In the genomic region with DNA sequence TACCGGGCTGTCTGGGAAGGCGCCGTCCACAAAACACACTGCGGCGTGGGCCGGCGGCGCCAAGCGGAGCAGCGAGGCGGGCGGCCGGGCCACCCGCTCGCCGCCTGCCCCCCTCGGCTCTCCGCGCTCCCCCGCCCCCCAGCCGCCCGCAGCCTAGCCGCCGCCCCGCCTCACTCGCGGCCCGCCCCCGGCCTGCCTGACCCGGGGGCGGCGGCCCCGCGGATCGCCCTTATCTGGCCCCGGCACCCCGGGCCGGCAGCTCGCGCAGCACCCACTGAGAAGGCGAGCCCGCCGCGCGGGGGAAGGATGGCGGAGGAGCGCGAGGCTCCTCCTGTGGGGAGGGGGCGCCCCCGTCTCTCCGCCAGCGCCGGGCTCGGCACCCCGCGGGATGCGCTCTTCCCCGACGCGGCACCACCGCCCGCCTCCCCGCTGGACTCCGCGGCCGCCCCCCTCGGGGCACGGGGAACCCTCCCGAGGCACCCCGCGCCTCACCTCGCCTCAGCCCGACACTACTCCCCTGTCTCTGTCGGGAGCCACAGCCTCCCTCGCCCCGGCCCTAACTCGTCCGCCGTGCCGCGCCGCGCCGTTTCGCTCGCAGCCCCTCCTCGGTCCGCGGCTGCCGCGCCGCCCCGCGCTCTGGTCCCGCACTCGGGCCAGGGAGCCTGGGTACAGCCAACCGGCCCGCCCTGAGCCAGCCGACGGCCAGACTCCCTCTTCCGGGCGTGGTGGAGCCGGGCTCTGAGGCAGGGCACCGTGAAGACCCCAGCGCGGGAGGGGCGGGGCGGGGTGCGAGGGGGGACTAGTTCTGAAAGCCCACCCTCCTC, we compare ENCODE assay signal across 8 cellular contexts. TPM values are rescaled to one million over a fixed set of nuclear protein-coding genes. Genes with fewer than 3 reads are reported as not detected.
DNase-seq lines count a peak whose midpoint lies in the region; ATAC-seq, FAIRE-seq and TF ChIP-seq lines count a peak whose summit lies in the region.

No MANE protein-coding gene starts in this region.

- H3K9me3 Mint-ChIP-seq in Calu3 (ENCODE audit: low read depth, unreplicated experiment) = no peaks in the 10 kb centered on the region

- no peaks in the 10 kb centered on the region for H3K36me3 ChIP-seq in keratinocyte (ENCODE audit: control insufficient read depth in 2 of 2, extremely low read depth in 1 of 2, insufficient read depth in 2 of 2, low read length in 2 of 2)

- no peak for FAIRE-seq in keratinocyte (lab: Jason Lieb, UNC)

- CTCF ChIA-PET in Calu3 (lab: Charles Lee) = no interaction called here

- peaks cover 23% of the 10 kb centered on the region for H3K79me2 ChIP-seq in keratinocyte (ENCODE audit: control insufficient read depth, insufficient read depth, low read length)

- intact Hi-C loops in Calu3 (cut with micrococcal nuclease; ENCODE audit: unreplicated experiment) = loop anchor here (5.0 kb wide), 1 partner anchor 105 kb away; no protein-coding TSS in a partner anchor

- H3K4me1 Mint-ChIP-seq in Calu3 (ENCODE audit: low read depth, unreplicated experiment) = peaks cover 18% of the 10 kb centered on the region

- no peaks in the 10 kb centered on the region for H3K4me1 ChIP-seq in keratinocyte (ENCODE audit: control insufficient read depth, extremely low read depth, insufficient read depth, low read length)

- H3K9me1 ChIP-seq in keratinocyte (ENCODE audit: control insufficient read depth, extremely low read depth, insufficient read depth, low read length) = no peaks in the 10 kb centered on the region

- no peak overlapping the region for H2AFZ ChIP-seq in keratinocyte (ENCODE audit: control insufficient read depth, low read length)

- H3K9me3 ChIP-seq in keratinocyte (ENCODE audit: control insufficient read depth, low read depth, low read length) = no peaks in the 10 kb centered on the region

- no peak overlapping the region for H3K4me2 ChIP-seq in keratinocyte (ENCODE audit: control insufficient read depth, extremely low read depth, insufficient read depth, low read depth, low read length)

- H4K20me1 ChIP-seq in keratinocyte (ENCODE audit: control insufficient read depth, extremely low read depth, insufficient read depth, low read length) = no peaks in the 10 kb centered on the region

- no TSS peak for BruUV-seq in Calu3 (replicated peaks; lab: Mats Ljungman, UMichigan)

- peak overlapping the region; percentile 86 for H3K4me3 Mint-ChIP-seq in Calu3 (ENCODE audit: low read depth, unreplicated experiment)

- dilution Hi-C loops in keratinocyte (cut with MboI; ENCODE audit: extremely low pct_ligation_motif_present, low sequenced_read_pairs) = no loop called here

- H3K27me3 ChIP-seq in keratinocyte (ENCODE audit: control insufficient read depth, extremely low read depth, insufficient read depth, low read length) = no peaks in the 10 kb centered on the region

- H3K36me3 Mint-ChIP-seq in Calu3 (ENCODE audit: insufficient read depth, unreplicated experiment) = peaks cover 30% of the 10 kb centered on the region

- H3K27ac Mint-ChIP-seq in Calu3 (ENCODE audit: unreplicated experiment) = peak overlapping the region; percentile 96

- peak overlapping the region; percentile 76 for H3K9ac ChIP-seq in keratinocyte (ENCODE audit: control insufficient read depth, extremely low read depth, insufficient read depth, low read length)

- peak; percentile 14 for ATAC-seq in GM19468 (IDR thresholded peaks at IDR 0.05; ENCODE audit: extremely low read depth, unreplicated experiment)
- peak; percentile 41 for ATAC-seq in HG03571 (IDR thresholded peaks at IDR 0.05; ENCODE audit: unreplicated experiment)

- TF ChIP-seq CTCF in Calu3 (IDR thresholded peaks at IDR 0.05; ENCODE audit: unreplicated experiment) (no peak), keratinocyte (optimal IDR thresholded peaks at IDR 0.05 in 1 of 3, IDR thresholded peaks at IDR 0.05 in 1 of 3, conservative IDR thresholded peaks at IDR 0.05 in 1 of 3; ENCODE audit: extremely low read depth in 1 of 3, insufficient read depth in 2 of 3, low read length in 3 of 3) (no peak)

- no peaks in the 10 kb centered on the region for H3K27me3 Mint-ChIP-seq in Calu3 (ENCODE audit: unreplicated experiment)

- DNase-seq in Calu3 (peak; percentile 43), UCSD-AML1 (lab: John Stamatoyannopoulos, UW; ENCODE audit: unreplicated experiment) (peak; percentile 46), caudate nucleus (lab: John Stamatoyannopoulos, UW) (peak in 30 of 61 donors; percentile 0 to 62 (median 24)), keratinocyte (ENCODE audit: low read depth, low spot score) (no peak), OCI-M2 (lab: John Stamatoyannopoulos, UW; ENCODE audit: unreplicated experiment) (no peak)
- peak in 3 of 4 experiments; percentile 3 to 18 (median 6) for DNase-seq in stimulated activated CD4-positive, alpha-beta T cell treated with anti-CD3 and anti-CD28 coated beads, Interleukin-1b, Interleukin-23, amount 100 ng/mL, for 24 hours (ENCODE audit: low read depth in 4 of 4, low spot score in 1 of 4)

- H3K27ac ChIP-seq in caudate nucleus (ENCODE audit: low read depth, low read length) (peak overlapping the region; percentile 83), keratinocyte (ENCODE audit: control insufficient read depth, insufficient read depth, low read length) (peak overlapping the region; percentile 64)

- peak overlapping the region; percentile 51 to 71 (median 69) for H3K4me3 ChIP-seq in keratinocyte (ENCODE audit: control insufficient read depth in 2 of 3, extremely low read depth in 1 of 3, insufficient read depth in 2 of 3, low read depth in 1 of 3, low read length in 3 of 3)

RNA-seq across cellular contexts. Expression of gene ATP11C, which starts 0.6 kb away (rescaled TPM):
- 19.0 and 19.7 TPM in 2 replicates for total RNA-seq in Calu3 (2022)
- 7.8 to 14.0 TPM (median 8.3 TPM) in 3 replicates for polyA plus RNA-seq in keratinocyte
- 7.6 TPM for polyA plus RNA-seq in keratinocyte (2011; ENCODE audit: low read depth)
- 2.9 and 6.9 TPM in 2 replicates for polyA plus RNA-seq in keratinocyte (2011; cell fraction: cytosol; rRNA removed)
- 11.3 and 15.4 TPM in 2 replicates for polyA plus RNA-seq in keratinocyte (2011; cell fraction: nucleus; rRNA removed)
- polyA plus RNA-seq in keratinocyte (2012; ENCODE audit: low replicate concordance) = 2.3 and 9.4 TPM in 2 replicates
- polyA minus RNA-seq in keratinocyte = 3.2 to 14.2 TPM (median 9.9 TPM) in 3 replicates
- polyA minus RNA-seq in keratinocyte (2011; cell fraction: cytosol; rRNA and poly(A)+ RNA removed) = 7.1 TPM
- polyA minus RNA-seq in keratinocyte (2011; cell fraction: nucleus; rRNA and poly(A)+ RNA removed) = 19.7 and 22.9 TPM in 2 replicates

RNA-seq across cellular contexts. Expression of gene CXorf66, which starts 33.0 kb away (rescaled TPM):
- not detected in 2 replicates for total RNA-seq in Calu3 (2022)
- polyA plus RNA-seq in keratinocyte = not detected in 3 replicates
- not detected for polyA plus RNA-seq in keratinocyte (2011; ENCODE audit: low read depth)
- polyA plus RNA-seq in keratinocyte (2011; cell fraction: cytosol; rRNA removed) = not detected in 2 replicates
- polyA plus RNA-seq in keratinocyte (2011; cell fraction: nucleus; rRNA removed) = not detected in 2 replicates
- polyA plus RNA-seq in keratinocyte (2012; ENCODE audit: low replicate concordance) = not detected in 2 replicates
- not detected in 3 replicates for polyA minus RNA-seq in keratinocyte
- not detected for polyA minus RNA-seq in keratinocyte (2011; cell fraction: cytosol; rRNA and poly(A)+ RNA removed)
- polyA minus RNA-seq in keratinocyte (2011; cell fraction: nucleus; rRNA and poly(A)+ RNA removed) = not detected in 2 replicates

Comparison
In these comparisons a context has a peak if more than half of its experiments do, and no peak if none do; other contexts are left out.
1. DNase-seq: peak in Calu3 (single experiment), UCSD-AML1 (single experiment) and stimulated activated CD4-positive, alpha-beta T cell treated with anti-CD3 and anti-CD28 coated beads, Interleukin-1b, Interleukin-23, amount 100 ng/mL, for 24 hours (3 of 4); none in keratinocyte (single experiment) and OCI-M2 (single experiment).